In the genomic region with DNA sequence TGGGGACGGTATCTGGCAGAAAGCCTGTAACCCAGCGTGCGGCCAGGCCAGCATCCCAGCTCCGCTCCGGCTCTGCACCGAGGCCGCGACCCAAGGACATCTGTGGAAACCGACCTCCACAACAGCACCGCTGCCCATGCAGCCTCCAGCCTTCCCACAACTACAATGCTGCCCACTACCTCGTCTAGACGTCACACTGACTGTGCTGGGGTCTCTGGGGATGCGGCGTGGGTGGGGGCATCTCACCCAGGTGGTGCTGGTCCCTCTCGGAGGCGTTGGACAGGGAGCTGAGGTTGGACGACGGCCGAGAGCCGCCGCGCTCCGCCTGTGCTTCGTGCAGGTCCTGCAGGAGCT, we compare ENCODE assay signal across 20 cellular contexts. TPM values are rescaled to one million over a fixed set of nuclear protein-coding genes. Genes with fewer than 3 reads are reported as not detected.
DNase-seq lines count a peak whose midpoint lies in the region; ATAC-seq, FAIRE-seq and TF ChIP-seq lines count a peak whose summit lies in the region.
"Had no signal": no experiment of that assay in that cellular context is flagged by ENCODE, and none has a peak within 500 bp of the region (broad histone marks: within the 10 kb centered on the region; RNA-seq: fewer than 3 reads in every experiment).

No MANE protein-coding gene starts in this region.

- H3K4me3 ChIP-seq in BLaER1 (no peak overlapping the region), kidney (ENCODE audit: low read length in 2 of 2) (no peak overlapping the region), vagina (no peak overlapping the region)
- H3K4me3 ChIP-seq: GM12878, GM23338 had no signal

- H3K4me1 ChIP-seq in BLaER1 = peaks cover 46% of the 10 kb centered on the region
- peaks cover 9 to 12% of the 10 kb centered on the region in 2 donors for H3K4me1 ChIP-seq in kidney (ENCODE audit: control insufficient read depth in 1 of 2, insufficient read depth in 1 of 2, low read depth in 1 of 2, low read length in 2 of 2)
- peaks cover 21% of the 10 kb centered on the region for H3K4me1 ChIP-seq in vagina

- H3K9ac ChIP-seq in BLaER1 (peak overlapping the region; percentile 26; the same call in 1 of the 2 replicates), kidney (ENCODE audit: low read length in 2 of 2) (no peak overlapping the region)

- H3K36me3 ChIP-seq in BLaER1 (peaks cover 71% of the 10 kb centered on the region), kidney (ENCODE audit: control insufficient read depth in 1 of 2, insufficient read depth in 2 of 2, low read length in 2 of 2) (peaks cover 24 to 40% of the 10 kb centered on the region in 2 donors), vagina (peaks cover 6 to 54% of the 10 kb centered on the region in 2 donors)

- ATAC-seq in T-helper 17 cell = no peak
- ATAC-seq in GM18873 (IDR thresholded peaks at IDR 0.05; ENCODE audit: low FRiP score, unreplicated experiment) = no peak
- ATAC-seq in naive thymus-derived CD8-positive, alpha-beta T cell = no peak
- ATAC-seq: GM12878, GM23338 had no signal

- intact Hi-C loops in kidney (cut with DNase I) (no loop called here), vagina (cut with DNase I) (no loop called here)

- POLR2A ChIA-PET in naive thymus-derived CD8-positive, alpha-beta T cell (lab: Charles Lee) = no interaction called here

- peaks cover 95% of the 10 kb centered on the region for H4K20me1 ChIP-seq in BLaER1

- no peak for TF ChIP-seq POLR2A in vagina (IDR thresholded peaks at IDR 0.05)

- no peaks in the 10 kb centered on the region for H3K9me3 Mint-ChIP-seq in naive thymus-derived CD8-positive, alpha-beta T cell
- H3K9me3 Mint-ChIP-seq: CD8-positive, alpha-beta memory T cell; GM23338 had no signal

- peak overlapping the region; percentile 85; the same call in 1 of the 2 replicates for H3K4me2 ChIP-seq in BLaER1
- H3K4me2 ChIP-seq: GM23338 had no signal

- peaks cover 4% of the 10 kb centered on the region for H3K4me1 Mint-ChIP-seq in T-helper 17 cell
- peaks cover 0 to 9% (median under 1%) of the 10 kb centered on the region in 4 donors for H3K4me1 Mint-ChIP-seq in naive thymus-derived CD8-positive, alpha-beta T cell
- H3K4me1 Mint-ChIP-seq: B cell; CD4-positive, CD25-positive, alpha-beta regulatory T cell had no signal

- H3K27me3 ChIP-seq in BLaER1 (no peaks in the 10 kb centered on the region), vagina (no peaks in the 10 kb centered on the region)

- H3K27me3 Mint-ChIP-seq in T-helper 17 cell = no peaks in the 10 kb centered on the region
- no peaks in the 10 kb centered on the region for H3K27me3 Mint-ChIP-seq in naive thymus-derived CD8-positive, alpha-beta T cell
- H3K27me3 Mint-ChIP-seq: B cell; CD4-positive, CD25-positive, alpha-beta regulatory T cell; CD8-positive, alpha-beta memory T cell had no signal

- no peak overlapping the region for H3K4me3 Mint-ChIP-seq in T-helper 17 cell
- no peak overlapping the region for H3K4me3 Mint-ChIP-seq in naive thymus-derived CD8-positive, alpha-beta T cell
- H3K4me3 Mint-ChIP-seq: B cell; CD4-positive, CD25-positive, alpha-beta regulatory T cell; CD8-positive, alpha-beta memory T cell; GM23338 had no signal

- no peak for TF ChIP-seq CTCF in kidney (IDR thresholded peaks at IDR 0.05; ENCODE audit: borderline replicate concordance, extremely low read depth, insufficient read depth)
- TF ChIP-seq CTCF in vagina (IDR thresholded peaks at IDR 0.05) = no peak

- H3K9me3 ChIP-seq in BLaER1 (no peaks in the 10 kb centered on the region), T-helper 17 cell (ENCODE audit: control insufficient read depth, low read length, poor library complexity, severe bottlenecking) (no peaks in the 10 kb centered on the region), kidney (ENCODE audit: control insufficient read depth in 1 of 2, low read length in 2 of 2) (no peaks in the 10 kb centered on the region), vagina (no peaks in the 10 kb centered on the region)

- no peak for FAIRE-seq in kidney (lab: Jason Lieb, UNC)
- FAIRE-seq: GM12878, H54 had no signal

- H3K27ac ChIP-seq in BLaER1 = peak overlapping the region; percentile 68; the same call in 1 of the 2 replicates
- no peak overlapping the region for H3K27ac ChIP-seq in kidney (ENCODE audit: low read depth in 2 of 2, low read length in 2 of 2)
- H3K27ac ChIP-seq in vagina = peak overlapping the region; percentile 27
- H3K27ac ChIP-seq: HL-60 had no signal

- H3K27ac Mint-ChIP-seq in T-helper 17 cell = peak overlapping the region; percentile 54
- H3K27ac Mint-ChIP-seq in naive thymus-derived CD8-positive, alpha-beta T cell = no peak overlapping the region
- H3K27ac Mint-ChIP-seq: B cell; CD4-positive, CD25-positive, alpha-beta regulatory T cell; GM23338 had no signal

- H3K36me3 Mint-ChIP-seq in T-helper 17 cell (ENCODE audit: low read depth) = peaks cover 10% of the 10 kb centered on the region
- H3K36me3 Mint-ChIP-seq in naive thymus-derived CD8-positive, alpha-beta T cell = peaks cover 9 to 71% (median 20%) of the 10 kb centered on the region in 3 donors

- DNase-seq in T-helper 17 cell (no peak), kidney (peak; percentile 62), vagina (ENCODE audit: extremely low spot score in 2 of 2) (no peak)
- DNase-seq in naive thymus-derived CD8-positive, alpha-beta T cell = no peak
- DNase-seq: C1 segment of cervical spinal cord; CD4-positive, CD25-positive, alpha-beta regulatory T cell; CD8-positive, alpha-beta memory T cell; COR-L47; DMS 273 treated with DMSO at 0.1 percent for 48 hours; DMS53; DND-41; EL; HCEC 1CT had no signal

RNA-seq across cellular contexts. Expression of a gene that starts 14.4 kb away (rescaled TPM):
- total RNA-seq in T-helper 17 cell = 10 to 100 TPM; 27.7 to 37.1 TPM
- total RNA-seq in kidney = 10.1 TPM
- polyA plus RNA-seq in kidney (ENCODE audit: insufficient read depth, low read depth, low replicate concordance) = 1.6 TPM
- total RNA-seq in vagina = 5.6 TPM
- 10 to 100 TPM in 1 of 2 experiments, 1 to 10 TPM in 1; 9.8 to 16.4 TPM for total RNA-seq in naive thymus-derived CD8-positive, alpha-beta T cell
- not detected for polyA plus RNA-seq in naive thymus-derived CD8-positive, alpha-beta T cell
- polyA plus RNA-seq: CD4-positive, CD25-positive, alpha-beta regulatory T cell; CD8-positive, alpha-beta memory T cell had no signal

RNA-seq across cellular contexts. Expression of a gene that starts 27.5 kb away (rescaled TPM):
- total RNA-seq in T-helper 17 cell (100 to 1,000 TPM; 179 to 200 TPM), kidney (38.0 TPM), vagina (47.4 TPM)
- 17.5 TPM for polyA plus RNA-seq in kidney (ENCODE audit: insufficient read depth, low read depth, low replicate concordance)
- 10 to 100 TPM; 77.9 to 79.4 TPM for total RNA-seq in naive thymus-derived CD8-positive, alpha-beta T cell
- polyA plus RNA-seq in naive thymus-derived CD8-positive, alpha-beta T cell = 10 to 100 TPM; 10.4 to 15.4 (median 11.5) TPM

RNA-seq across cellular contexts. Expression of a gene that starts 27.5 kb away (rescaled TPM):
- total RNA-seq in T-helper 17 cell (1 to 10 TPM; 1.0 to 2.6 TPM), kidney (1.6 TPM), vagina (3.7 TPM)
- polyA plus RNA-seq in kidney (ENCODE audit: insufficient read depth, low read depth, low replicate concordance) = 0.86 TPM
- under 1 TPM; 0.55 to 0.60 TPM for total RNA-seq in naive thymus-derived CD8-positive, alpha-beta T cell
- 1 to 10 TPM in 2 of 3 donors, under 1 TPM in 1; 0.75 to 1.5 (median 1.1) TPM for polyA plus RNA-seq in naive thymus-derived CD8-positive, alpha-beta T cell

Comparison
In these comparisons a context has a peak if more than half of its experiments do, and no peak if none do; other contexts are left out.
1. H3K27ac ChIP-seq: peak in BLaER1 (single experiment) and vagina (single experiment); none in kidney (0 of 2).